16 cellular contexts compared by ENCODE assay signal in the genomic region with DNA sequence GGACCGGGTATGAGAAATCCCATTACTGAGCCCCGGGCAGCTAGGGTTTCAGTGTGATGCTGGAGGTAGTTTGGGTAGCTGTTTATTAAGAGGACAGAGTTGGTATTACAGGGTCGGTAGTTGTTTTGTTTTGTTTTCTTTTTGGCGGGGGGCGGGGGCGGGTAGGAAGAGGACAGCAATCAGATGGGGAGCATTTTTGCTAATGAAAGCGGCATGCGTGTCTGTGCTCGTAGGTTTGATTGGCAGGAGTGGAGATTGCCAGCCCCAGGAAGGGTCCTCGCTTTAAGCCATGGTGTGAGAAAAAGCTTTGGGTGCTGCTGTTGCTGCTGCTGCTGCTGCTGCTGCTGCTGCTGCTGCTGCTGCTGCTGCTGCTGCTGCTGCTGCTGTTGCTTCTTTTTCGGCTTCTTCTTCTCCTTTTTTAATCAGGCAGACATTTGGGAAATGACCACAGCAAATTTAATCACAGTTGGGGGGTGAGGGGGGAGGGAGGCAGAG.
DNase-seq lines count a peak whose midpoint lies in the region; ATAC-seq and TF ChIP-seq lines count a peak whose summit lies in the region.
"Had no signal": no experiment of that assay in that cellular context is flagged by ENCODE, and none has a peak within 500 bp of the region (broad histone marks: within the 10 kb centered on the region; RNA-seq: fewer than 3 reads in every experiment).

No MANE protein-coding gene starts in this region.

- H3K9me3 Mint-ChIP-seq in brain, result no peaks in the 10 kb centered on the region
- no peaks in the 10 kb centered on the region for H3K9me3 Mint-ChIP-seq in nephron progenitor cell
- H3K9me3 Mint-ChIP-seq: activated T-cell treated with anti-CD3 and anti-CD28 coated beads, Interleukin-2, amount 50 U/mL, for 72 hours; memory B cell had no signal

- H3K27ac ChIP-seq in substantia nigra (ENCODE audit: low read depth, low read length, poor library complexity, severe bottlenecking), result no peak overlapping the region
- H3K27ac ChIP-seq: gastroesophageal sphincter, SK-N-MC, suprapubic skin had no signal

- H3K36me3 Mint-ChIP-seq in brain, result no peaks in the 10 kb centered on the region
- no peaks in the 10 kb centered on the region for H3K36me3 Mint-ChIP-seq in nephron progenitor cell (ENCODE audit: low read depth)
- H3K36me3 Mint-ChIP-seq: immature natural killer cell, memory B cell had no signal

- H3K27me3 Mint-ChIP-seq in brain (peaks cover 14% of the 10 kb centered on the region), nephron progenitor cell (ENCODE audit: low read depth, poor library complexity) (peaks cover 10% of the 10 kb centered on the region)

- H3K4me1 Mint-ChIP-seq in brain, result peaks cover 80% of the 10 kb centered on the region
- H3K4me1 Mint-ChIP-seq in nephron progenitor cell, result peaks cover 78% of the 10 kb centered on the region
- H3K4me1 Mint-ChIP-seq: central memory CD8-positive, alpha-beta T cell; immature natural killer cell; memory B cell had no signal

- H3K4me3 Mint-ChIP-seq in brain, result peak overlapping the region; percentile 60 to 80 (median 73)
- peak overlapping the region; percentile 65 for H3K4me3 Mint-ChIP-seq in nephron progenitor cell
- H3K4me3 Mint-ChIP-seq: activated T-cell treated with anti-CD3 and anti-CD28 coated beads, Interleukin-2, amount 50 U/mL, for 72 hours; central memory CD8-positive, alpha-beta T cell; immature natural killer cell; memory B cell had no signal

- ATAC-seq in GM21423 (IDR thresholded peaks at IDR 0.05; ENCODE audit: unreplicated experiment), result no peak
- ATAC-seq: activated T-cell treated with anti-CD3 and anti-CD28 coated beads, Interleukin-2, amount 50 U/mL, for 72 hours; gastroesophageal sphincter had no signal

- DNase-seq in ELF-1 (ENCODE audit: low read depth, low spot score) (peak; percentile 28), NCI-H1694 treated with DMSO at 0.1 percent for 48 hours (lab: John Stamatoyannopoulos, UW) (peak; percentile 81), nephron progenitor cell (peak; percentile 23), NOMO-1 treated with DMSO at 0.1 percent for 48 hours (lab: John Stamatoyannopoulos, UW; ENCODE audit: unreplicated experiment) (no peak), substantia nigra (lab: John Stamatoyannopoulos, UW) (no peak), dedifferentiated amniotic fluid mesenchymal stem cell (ENCODE audit: extremely low spot score) (no peak)
- DNase-seq: activated T-cell treated with anti-CD3 and anti-CD28 coated beads, Interleukin-2, amount 50 U/mL, for 72 hours; immature natural killer cell; stimulated activated CD4-positive, alpha-beta T cell treated with anti-CD3 and anti-CD28 coated beads, Interleukin-2, amount 100 ng/mL, for 48 hours had no signal

- H3K27ac Mint-ChIP-seq in brain, result peak overlapping the region in 3 of 5 experiments; percentile 10 to 94 (median 85)
- no peak overlapping the region for H3K27ac Mint-ChIP-seq in nephron progenitor cell
- H3K27ac Mint-ChIP-seq: activated T-cell treated with anti-CD3 and anti-CD28 coated beads, Interleukin-2, amount 50 U/mL, for 72 hours; immature natural killer cell; memory B cell had no signal

- TF ChIP-seq CTCF in brain (conservative IDR thresholded peaks at IDR 0.05) (peak in 1 of 2 experiments; percentile 18), nephron progenitor cell (IDR thresholded peaks at IDR 0.05) (no peak)

Comparison
In these comparisons a context has a peak if more than half of its experiments do, and no peak if none do; other contexts are left out.
1. DNase-seq: peak in ELF-1 (single experiment), NCI-H1694 treated with DMSO at 0.1 percent for 48 hours (single experiment) and nephron progenitor cell (single experiment); none in NOMO-1 treated with DMSO at 0.1 percent for 48 hours (single experiment), substantia nigra (0 of 49) and dedifferentiated amniotic fluid mesenchymal stem cell (single experiment).